In genomic region chr2:88054300-88055048, GRCh38 we compare ENCODE assay signal across 9 cellular contexts. TPM values are rescaled to one million over a fixed set of nuclear protein-coding genes. Genes with fewer than 3 reads are reported as not detected.
DNase-seq lines count a peak whose midpoint lies in the region; ATAC-seq and TF ChIP-seq lines count a peak whose summit lies in the region.
"Had no signal": no experiment of that assay in that cellular context is flagged by ENCODE, and none has a peak within 500 bp of the region (broad histone marks: within the 10 kb centered on the region; RNA-seq: fewer than 3 reads in every experiment).

No MANE protein-coding gene starts in this region.

- H3K4me3 Mint-ChIP-seq in effector memory CD8-positive, alpha-beta T cell: peak overlapping the region; percentile 85 to 95
- H3K4me3 Mint-ChIP-seq in neural progenitor cell: peak overlapping the region; percentile 97

- CTCF ChIA-PET in Panc1 (lab: Charles Lee): interaction anchor here (0.7 kb wide), 1 partner anchor 143 kb away, joined by 8 read pairs; no protein-coding TSS in a partner anchor

- no peak overlapping the region for H2AFZ ChIP-seq in neural progenitor cell (replicated peaks)

- H3K4me2 ChIP-seq in neural progenitor cell: peak overlapping the region; percentile 76

- no peak for ATAC-seq in Panc1
- ATAC-seq in effector memory CD8-positive, alpha-beta T cell (replicated peaks): no peak
- no peak for ATAC-seq in GM21528 (IDR thresholded peaks at IDR 0.05; ENCODE audit: low FRiP score, unreplicated experiment)

- H3K4me3 ChIP-seq in Panc1 (ENCODE audit: low read depth in 2 of 2, low read length in 2 of 2) (peak overlapping the region; percentile 81 to 94), neural progenitor cell (peak overlapping the region; percentile 89)

- intact Hi-C loops in Panc1 (cut with micrococcal nuclease; ENCODE audit: unreplicated experiment): no loop called here

- no peaks in the 10 kb centered on the region for H3K9me3 ChIP-seq in Panc1 (ENCODE audit: control insufficient read depth, insufficient read depth, low read depth, low read length)
- H3K9me3 ChIP-seq in neural progenitor cell (ENCODE audit: low read depth): no peaks in the 10 kb centered on the region

- TSS peak; percentile 71 for BruUV-seq in Panc1 (replicated peaks; lab: Mats Ljungman, UMichigan)

- peak overlapping the region; percentile 80 for H3K9ac ChIP-seq in neural progenitor cell

- H3K27ac ChIP-seq in Panc1 (ENCODE audit: low read length): peak overlapping the region; percentile 98
- H3K27ac ChIP-seq in neural progenitor cell: no peak overlapping the region

- POLR2A ChIA-PET in Panc1 (lab: Charles Lee): interaction anchor here (1.0 kb wide), 1 partner anchor 38 kb away, joined by 5 read pairs; the partner anchor contains the start of gene RNU2-63P

- TF ChIP-seq CTCF in Panc1 (IDR thresholded peaks at IDR 0.05) (no peak), neural progenitor cell (IDR thresholded peaks at IDR 0.05) (no peak)

- H3K36me3 Mint-ChIP-seq in effector memory CD8-positive, alpha-beta T cell (ENCODE audit: insufficient read depth): peaks cover 25% of the 10 kb centered on the region
- peaks cover 9% of the 10 kb centered on the region for H3K36me3 Mint-ChIP-seq in neural progenitor cell

- peaks cover 15% of the 10 kb centered on the region; the same call in 1 of the 2 replicates for H3K4me1 ChIP-seq in Panc1 (ENCODE audit: control insufficient read depth, insufficient read depth, low read length)
- peaks cover 18% of the 10 kb centered on the region for H3K4me1 ChIP-seq in neural progenitor cell

- H3K36me3 ChIP-seq in Panc1 (ENCODE audit: control insufficient read depth, insufficient read depth, low read length) (0 out of 2 replicates have a peak, but pooled peaks cover 2% of the 10 kb centered on the region), neural progenitor cell (peaks cover 4% of the 10 kb centered on the region)

- in situ Hi-C loops in Panc1 (cut with HindIII; ENCODE audit: low pct_unique_long_range_greater_than_20kb, low sequenced_read_pairs): no loop called here

- no peaks in the 10 kb centered on the region for H3K9me3 Mint-ChIP-seq in effector memory CD8-positive, alpha-beta T cell
- H3K9me3 Mint-ChIP-seq in neural progenitor cell: no peaks in the 10 kb centered on the region

- no peaks in the 10 kb centered on the region for H3K27me3 ChIP-seq in Panc1 (ENCODE audit: control insufficient read depth, insufficient read depth, low read length)
- no peaks in the 10 kb centered on the region for H3K27me3 ChIP-seq in neural progenitor cell

- H3K27me3 Mint-ChIP-seq in effector memory CD8-positive, alpha-beta T cell: no peaks in the 10 kb centered on the region
- H3K27me3 Mint-ChIP-seq in neural progenitor cell (ENCODE audit: insufficient read depth, low read depth): no peaks in the 10 kb centered on the region

- DNase-seq in GM03348 (ENCODE audit: low spot score): peak; percentile 13
- DNase-seq in Panc1 (ENCODE audit: low read depth, low spot score): no peak
- DNase-seq in effector memory CD8-positive, alpha-beta T cell: peak in 1 of 3 experiments; percentile 7
- no peak for DNase-seq in neural progenitor cell (ENCODE audit: low spot score)
- DNase-seq in DMS 273 treated with DMSO at 0.1 percent for 48 hours (lab: John Stamatoyannopoulos, UW): no peak
- DNase-seq in dedifferentiated amniotic fluid mesenchymal stem cell (ENCODE audit: extremely low spot score): no peak
- no peak for DNase-seq in medulla oblongata (ENCODE audit: extremely low spot score)

- peaks cover 53% of the 10 kb centered on the region for H3K79me2 ChIP-seq in neural progenitor cell (ENCODE audit: low read depth)

- peak overlapping the region; percentile 91 to 97 for H3K27ac Mint-ChIP-seq in effector memory CD8-positive, alpha-beta T cell
- peak overlapping the region; percentile 97 for H3K27ac Mint-ChIP-seq in neural progenitor cell

- H3F3A ChIP-seq in neural progenitor cell (ENCODE audit: low read depth): no peaks in the 10 kb centered on the region

- peaks cover 26 to 48% of the 10 kb centered on the region in 2 donors for H3K4me1 Mint-ChIP-seq in effector memory CD8-positive, alpha-beta T cell (ENCODE audit: low read depth in 2 of 2)
- H3K4me1 Mint-ChIP-seq in neural progenitor cell: peaks cover 27% of the 10 kb centered on the region

- peaks cover 5% of the 10 kb centered on the region for H4K20me1 ChIP-seq in neural progenitor cell (ENCODE audit: low read depth)

RNA-seq across cellular contexts. Expression of gene KRCC1, which starts 1.1 kb away (rescaled TPM):
- 7.6 TPM for total RNA-seq in Panc1 (2021; ENCODE audit: unreplicated experiment)
- polyA plus RNA-seq in Panc1 (2012; ENCODE audit: insufficient read length): 5.1 TPM
- 24.8 and 33.9 TPM in 2 replicates for total RNA-seq in neural progenitor cell (ENCODE audit: low replicate concordance)

RNA-seq across cellular contexts. Expression of gene SMYD1, which starts 13.2 kb away (rescaled TPM):
- total RNA-seq in Panc1 (2021; ENCODE audit: unreplicated experiment) (not detected), neural progenitor cell (ENCODE audit: low replicate concordance) (not detected in 2 replicates)
- polyA plus RNA-seq in Panc1 (2012; ENCODE audit: insufficient read length): not detected
- total RNA-seq: T-helper 1 cell treated with Interleukin-12 subunit alpha and Interleukin-12 subunit beta and Interleukin-4 antibody, amounts not matched to agents 30 ng/mL and 1 ng/mL, for 36 hours had no signal

RNA-seq across cellular contexts. Expression of gene RNU2-63P, which starts 38.1 kb away (rescaled TPM):
- total RNA-seq in Panc1 (2021; ENCODE audit: unreplicated experiment): 14.0 TPM
- not detected for polyA plus RNA-seq in Panc1 (2012; ENCODE audit: insufficient read length)
- total RNA-seq in neural progenitor cell (ENCODE audit: low replicate concordance): not detected in 2 replicates

Comparison
In these comparisons a context has a peak if more than half of its experiments do, and no peak if none do; other contexts are left out.
1. RNA of gene RNU2-63P, which starts 38.1 kb away (total RNA-seq): 14.0 TPM in Panc1 (single experiment); not detected in neural progenitor cell; every median in the first group is over 10 times any median in the second.